ENCODE assay signal across 20 cellular contexts in genomic region chr3:46252980-46253379, GRCh38. TPM values are rescaled to one million over a fixed set of nuclear protein-coding genes. Genes with fewer than 3 reads are reported as not detected.
A peak's percentile ranks its signal among the peaks of the same experiment; 100 is the strongest.
DNase-seq lines count a peak whose midpoint lies in the region; ATAC-seq and TF ChIP-seq lines count a peak whose summit lies in the region.
"Had no signal": no experiment of that assay in that cellular context is flagged by ENCODE, and none has a peak within 500 bp of the region (broad histone marks: within the 10 kb centered on the region; RNA-seq: fewer than 3 reads in every experiment).

No MANE protein-coding gene starts in this region.

- H3K4me3 ChIP-seq in MM.1S (ENCODE audit: low read length) = no peak overlapping the region
- no peak overlapping the region for H3K4me3 ChIP-seq in esophagus muscularis mucosa
- H3K4me3 ChIP-seq in dorsolateral prefrontal cortex = no peak overlapping the region
- H3K4me3 ChIP-seq: GM23248, HAP-1 had no signal

- WGBS in esophagus muscularis mucosa = 50% methylated on average over 1 of the region's 1 CpG

- H3K27me3 ChIP-seq in MM.1S (replicated peaks; ENCODE audit: insufficient read depth, low read length) (no peaks in the 10 kb centered on the region), esophagus muscularis mucosa (no peaks in the 10 kb centered on the region), dorsolateral prefrontal cortex (peaks cover 0 to 5% (median 0%) of the 10 kb centered on the region in 45 donors)
- H3K27me3 ChIP-seq: BE2C had no signal

- H3K4me1 ChIP-seq in MM.1S (ENCODE audit: low read length) (peaks cover 12% of the 10 kb centered on the region), esophagus muscularis mucosa (no peaks in the 10 kb centered on the region)
- H3K4me1 ChIP-seq: BE2C, HAP-1 had no signal

- H3K79me2 ChIP-seq in MM.1S (ENCODE audit: low read length) = no peaks in the 10 kb centered on the region

- peaks cover 46% of the 10 kb centered on the region for H3K27me3 Mint-ChIP-seq in stimulated activated naive CD8-positive, alpha-beta T cell treated with anti-CD3 and anti-CD28 coated beads, Interleukin-15, amount 100 ng/mL, for 72 hours
- peaks cover 14 to 20% of the 10 kb centered on the region in 2 donors for H3K27me3 Mint-ChIP-seq in stimulated activated naive B cell treated with anti-CD40 and anti-IgM and Interleukin-4, amounts not matched to agents 10 μg/mL and 1 μg/mL and 100 μg/mL, for 72 hours
- H3K27me3 Mint-ChIP-seq: CD4-positive, CD25-positive, alpha-beta regulatory T cell; CD8-positive, alpha-beta memory T cell had no signal

- no peaks in the 10 kb centered on the region for H4K20me1 ChIP-seq in MM.1S (ENCODE audit: insufficient read depth, low read length)

- H3K4me3 Mint-ChIP-seq in stimulated activated naive CD8-positive, alpha-beta T cell treated with anti-CD3 and anti-CD28 coated beads, Interleukin-15, amount 100 ng/mL, for 72 hours = no peak overlapping the region
- no peak overlapping the region for H3K4me3 Mint-ChIP-seq in stimulated activated naive B cell treated with anti-CD40 and anti-IgM and Interleukin-4, amounts not matched to agents 10 μg/mL and 1 μg/mL and 100 μg/mL, for 72 hours
- H3K4me3 Mint-ChIP-seq: CD8-positive, alpha-beta memory T cell had no signal

- TF ChIP-seq POLR2A in esophagus muscularis mucosa (IDR thresholded peaks at IDR 0.05; ENCODE audit: low read depth) = no peak

- peaks cover 2 to 8% of the 10 kb centered on the region in 2 donors for H3K9me3 Mint-ChIP-seq in stimulated activated naive CD8-positive, alpha-beta T cell treated with anti-CD3 and anti-CD28 coated beads, Interleukin-15, amount 100 ng/mL, for 72 hours
- peaks cover 0 to 2% of the 10 kb centered on the region in 2 donors for H3K9me3 Mint-ChIP-seq in stimulated activated naive B cell treated with anti-CD40 and anti-IgM and Interleukin-4, amounts not matched to agents 10 μg/mL and 1 μg/mL and 100 μg/mL, for 72 hours
- H3K9me3 Mint-ChIP-seq: CD8-positive, alpha-beta memory T cell had no signal

- H3K27ac ChIP-seq in MM.1S (ENCODE audit: low read length) (no peak overlapping the region), esophagus muscularis mucosa (replicated peaks in 1 of 4) (no peak overlapping the region), dorsolateral prefrontal cortex (no peak overlapping the region)
- H3K27ac ChIP-seq: GM23248 had no signal

- H3K4me2 ChIP-seq in MM.1S (ENCODE audit: low read depth, low read length) = peak overlapping the region; percentile 21; the same call in 1 of the 2 replicates

- 0 out of 2 replicates have a peak, but pooled peaks cover 6% of the 10 kb centered on the region for H3F3A ChIP-seq in MM.1S (ENCODE audit: insufficient read depth, low read length)

- H3K9me2 ChIP-seq in MM.1S (replicated peaks; ENCODE audit: insufficient read depth, low read length) = no peaks in the 10 kb centered on the region

- no peak for DNase-seq in stimulated activated naive CD8-positive, alpha-beta T cell treated with anti-CD3 and anti-CD28 coated beads, Interleukin-15, amount 100 ng/mL, for 72 hours
- no peak for DNase-seq in stimulated activated naive CD8-positive, alpha-beta T cell treated with anti-CD3 and anti-CD28 coated beads, Interleukin-15, Interleukin-2, amounts not matched to agents 100 U/mL and 50 U/mL, for 24 hours
- DNase-seq in MM.1S (peak; percentile 56), esophagus muscularis mucosa (ENCODE audit: extremely low spot score) (peak; percentile 50), DMS53 treated with DMSO at 0.1 percent for 48 hours (lab: John Stamatoyannopoulos, UW; ENCODE audit: unreplicated experiment) (no peak), dorsolateral prefrontal cortex (no peak)
- peak; percentile 37 for DNase-seq in stimulated activated naive B cell treated with anti-CD40 and anti-IgM and Interleukin-4, amounts not matched to agents 10 μg/mL and 1 μg/mL and 100 μg/mL, for 72 hours
- DNase-seq: ACHN; BE2C; C1 segment of cervical spinal cord; CD4-positive, CD25-positive, alpha-beta regulatory T cell; CD8-positive, alpha-beta memory T cell; COR-L47; DMS79; GDM1; GM23248 had no signal

- peak; percentile 50 for ATAC-seq in stimulated activated naive CD8-positive, alpha-beta T cell treated with anti-CD3 and anti-CD28 coated beads, Interleukin-15, amount 100 ng/mL, for 72 hours
- ATAC-seq in stimulated activated naive CD8-positive, alpha-beta T cell treated with anti-CD3 and anti-CD28 coated beads, Interleukin-15, Interleukin-2, amounts not matched to agents 100 U/mL and 50 U/mL, for 24 hours = no peak
- ATAC-seq in stimulated activated naive B cell treated with anti-CD40 and anti-IgM and Interleukin-4, amounts not matched to agents 10 μg/mL and 1 μg/mL and 100 μg/mL, for 72 hours (replicated peaks) = peak; percentile 87 to 99
- no peak for ATAC-seq in HG02678 (IDR thresholded peaks at IDR 0.05; ENCODE audit: unreplicated experiment)

- no peaks in the 10 kb centered on the region for H3K36me3 Mint-ChIP-seq in stimulated activated naive B cell treated with anti-CD40 and anti-IgM and Interleukin-4, amounts not matched to agents 10 μg/mL and 1 μg/mL and 100 μg/mL, for 72 hours
- H3K36me3 Mint-ChIP-seq: CD4-positive, CD25-positive, alpha-beta regulatory T cell had no signal

- H2AFZ ChIP-seq in MM.1S (ENCODE audit: low read length) = peak overlapping the region; percentile 18; the same call in 1 of the 2 replicates
- H2AFZ ChIP-seq: GM23248 had no signal

- peaks cover 8% of the 10 kb centered on the region for H3K4me1 Mint-ChIP-seq in stimulated activated naive CD8-positive, alpha-beta T cell treated with anti-CD3 and anti-CD28 coated beads, Interleukin-15, amount 100 ng/mL, for 72 hours
- H3K4me1 Mint-ChIP-seq in stimulated activated naive B cell treated with anti-CD40 and anti-IgM and Interleukin-4, amounts not matched to agents 10 μg/mL and 1 μg/mL and 100 μg/mL, for 72 hours = peaks cover 10 to 13% of the 10 kb centered on the region in 2 donors
- H3K4me1 Mint-ChIP-seq: CD8-positive, alpha-beta memory T cell had no signal

- TF ChIP-seq CTCF in MM.1S (IDR thresholded peaks at IDR 0.05; ENCODE audit: low read length) (no peak), esophagus muscularis mucosa (IDR thresholded peaks at IDR 0.05) (no peak), dorsolateral prefrontal cortex (IDR thresholded peaks at IDR 0.05 in 54 of 56, conservative IDR thresholded peaks at IDR 0.05 in 2 of 56; ENCODE audit: low read depth in 1 of 56, partially characterized antibody in 56 of 56) (no peak)

- H3K9me3 ChIP-seq in MM.1S (replicated peaks; ENCODE audit: insufficient read depth, low read length) (no peaks in the 10 kb centered on the region), esophagus muscularis mucosa (no peaks in the 10 kb centered on the region)
- H3K9me3 ChIP-seq: BE2C, HAP-1 had no signal

- H3K36me3 ChIP-seq in MM.1S (replicated peaks; ENCODE audit: insufficient read depth, low read length) (no peaks in the 10 kb centered on the region), esophagus muscularis mucosa (no peaks in the 10 kb centered on the region)
- H3K36me3 ChIP-seq: BE2C, HAP-1 had no signal

- no peak overlapping the region for H3K27ac Mint-ChIP-seq in stimulated activated naive CD8-positive, alpha-beta T cell treated with anti-CD3 and anti-CD28 coated beads, Interleukin-15, amount 100 ng/mL, for 72 hours
- H3K27ac Mint-ChIP-seq in stimulated activated naive B cell treated with anti-CD40 and anti-IgM and Interleukin-4, amounts not matched to agents 10 μg/mL and 1 μg/mL and 100 μg/mL, for 72 hours = no peak overlapping the region
- H3K27ac Mint-ChIP-seq: CD4-positive, CD25-positive, alpha-beta regulatory T cell had no signal

- TF ChIP-seq EP300 in esophagus muscularis mucosa (IDR thresholded peaks at IDR 0.05) = no peak

- intact Hi-C loops in esophagus muscularis mucosa (cut with DNase I) = no loop called here
- intact Hi-C loops in dorsolateral prefrontal cortex (cut with DNase I) = no loop called here

- no peak overlapping the region for H3K9ac ChIP-seq in MM.1S (ENCODE audit: low read length)
- H3K9ac ChIP-seq: GM23248 had no signal

RNA-seq across cellular contexts. Expression of gene CCR3, which starts 10.7 kb away (rescaled TPM):
- not detected for total RNA-seq in esophagus muscularis mucosa
- under 1 TPM in 2 of 120 experiments, not detected in 118; 0.38 to 0.43 TPM for total RNA-seq in dorsolateral prefrontal cortex
- total RNA-seq: CD8-positive, alpha-beta memory T cell; Daoy; GM23248; HT-29 had no signal

RNA-seq across cellular contexts. Expression of gene CCR1, which starts 44.9 kb away (rescaled TPM):
- total RNA-seq in esophagus muscularis mucosa (10 to 100 TPM in 1 of 4 donors, 1 to 10 TPM in 3; 5.3 to 42.1 (median 6.5) TPM), dorsolateral prefrontal cortex (10 to 100 TPM in 4 of 120 experiments, 1 to 10 TPM in 112, under 1 TPM in 4; 0.56 to 17.4 (median 3.0) TPM)
- total RNA-seq: Daoy, GM23248, HT-29 had no signal

Comparison
In these comparisons a context has a peak if more than half of its experiments do, and no peak if none do; other contexts are left out.
1. ATAC-seq: peak in stimulated activated naive CD8-positive, alpha-beta T cell treated with anti-CD3 and anti-CD28 coated beads, Interleukin-15, amount 100 ng/mL, for 72 hours (single experiment) and stimulated activated naive B cell treated with anti-CD40 and anti-IgM and Interleukin-4, amounts not matched to agents 10 μg/mL and 1 μg/mL and 100 μg/mL, for 72 hours (2 of 2); none in stimulated activated naive CD8-positive, alpha-beta T cell treated with anti-CD3 and anti-CD28 coated beads, Interleukin-15, Interleukin-2, amounts not matched to agents 100 U/mL and 50 U/mL, for 24 hours (single experiment) and HG02678 (single experiment).
2. DNase-seq: peak in MM.1S (single experiment), esophagus muscularis mucosa (single experiment) and stimulated activated naive B cell treated with anti-CD40 and anti-IgM and Interleukin-4, amounts not matched to agents 10 μg/mL and 1 μg/mL and 100 μg/mL, for 72 hours (single experiment); none in stimulated activated naive CD8-positive, alpha-beta T cell treated with anti-CD3 and anti-CD28 coated beads, Interleukin-15, amount 100 ng/mL, for 72 hours (0 of 2), stimulated activated naive CD8-positive, alpha-beta T cell treated with anti-CD3 and anti-CD28 coated beads, Interleukin-15, Interleukin-2, amounts not matched to agents 100 U/mL and 50 U/mL, for 24 hours (single experiment), DMS53 treated with DMSO at 0.1 percent for 48 hours (single experiment) and dorsolateral prefrontal cortex (0 of 10).